Comparison of ENCODE assay signal across 10 cellular contexts in genomic region chr16:1537763-1538289, GRCh38. TPM values are rescaled to one million over a fixed set of nuclear protein-coding genes. Genes with fewer than 3 reads are reported as not detected.
DNase-seq lines count a peak whose midpoint lies in the region; ATAC-seq, FAIRE-seq and TF ChIP-seq lines count a peak whose summit lies in the region.
"Had no signal": no experiment of that assay in that cellular context is flagged by ENCODE, and none has a peak within 500 bp of the region (broad histone marks: within the 10 kb centered on the region; RNA-seq: fewer than 3 reads in every experiment).

No MANE protein-coding gene starts in this region.

- peaks cover 0 to 88% (median 18%) of the 10 kb centered on the region in 3 donors for H3K4me1 ChIP-seq in gastroesophageal sphincter
- peaks cover 0 to 15% of the 10 kb centered on the region in 2 donors for H3K4me1 ChIP-seq in uterus

- H3K9me3 ChIP-seq in KOPT-K1 (ENCODE audit: insufficient read depth, low read length, poor library complexity, severe bottlenecking) = no peaks in the 10 kb centered on the region
- no peaks in the 10 kb centered on the region for H3K9me3 ChIP-seq in gastroesophageal sphincter
- H3K9me3 ChIP-seq in uterus = no peaks in the 10 kb centered on the region

- no peaks in the 10 kb centered on the region for H3K9me3 Mint-ChIP-seq in stimulated activated naive B cell treated with anti-CD40 and anti-IgM and Interleukin-4, amounts not matched to agents 10 μg/mL and 1 μg/mL and 100 μg/mL, for 72 hours

- H3K4me3 Mint-ChIP-seq in stimulated activated naive B cell treated with anti-CD40 and anti-IgM and Interleukin-4, amounts not matched to agents 10 μg/mL and 1 μg/mL and 100 μg/mL, for 72 hours = no peak overlapping the region

- H3K36me3 Mint-ChIP-seq in stimulated activated naive B cell treated with anti-CD40 and anti-IgM and Interleukin-4, amounts not matched to agents 10 μg/mL and 1 μg/mL and 100 μg/mL, for 72 hours = peaks cover 0 to 16% of the 10 kb centered on the region in 2 donors

- TF ChIP-seq CTCF in gastroesophageal sphincter (IDR thresholded peaks at IDR 0.05) = no peak
- no peak for TF ChIP-seq CTCF in uterus (IDR thresholded peaks at IDR 0.05)

- H3K4me3 ChIP-seq in gastroesophageal sphincter (peak overlapping the region in 1 of 2 donors; percentile 67), uterus (no peak overlapping the region)
- H3K4me3 ChIP-seq: GM12878 had no signal

- H3K27ac ChIP-seq in KOPT-K1 (ENCODE audit: low read depth, low read length, poor library complexity, severe bottlenecking) (peak overlapping the region; percentile 25), gastroesophageal sphincter (peak overlapping the region in 3 of 4 donors; percentile 83 to 92 (median 90)), uterus (peak overlapping the region in 1 of 2 donors; percentile 87)

- no peak for FAIRE-seq in H54 (lab: Jason Lieb, UNC)
- FAIRE-seq: GM12878 had no signal

- DNase-seq in activated CD8-positive, alpha-beta memory T cell treated with anti-CD3 and anti-CD28 coated beads for 24 hours = peak; percentile 77
- no peak for DNase-seq in stimulated activated naive B cell treated with anti-CD40 and anti-IgM and Interleukin-4, amounts not matched to agents 10 μg/mL and 1 μg/mL and 100 μg/mL, for 72 hours
- DNase-seq in H54 (ENCODE audit: insufficient read length, low spot score) = no peak
- DNase-seq in NCI-H2227 treated with DMSO at 0.1 percent for 48 hours (lab: John Stamatoyannopoulos, UW) = no peak
- no peak for DNase-seq in NK-92 treated with Interleukin-12 subunit alpha and Interleukin-12 subunit beta, amount 100 ng/mL, for 24 hours (lab: John Stamatoyannopoulos, UW)
- DNase-seq in uterus = no peak
- DNase-seq: DMS153 had no signal

- H3K27me3 ChIP-seq in gastroesophageal sphincter (no peaks in the 10 kb centered on the region), uterus (no peaks in the 10 kb centered on the region)

- ATAC-seq in gastroesophageal sphincter = no peak
- peak in 1 of 2 donors; percentile 19 for ATAC-seq in stimulated activated naive B cell treated with anti-CD40 and anti-IgM and Interleukin-4, amounts not matched to agents 10 μg/mL and 1 μg/mL and 100 μg/mL, for 72 hours (replicated peaks)

- TF ChIP-seq EP300 in gastroesophageal sphincter (IDR thresholded peaks at IDR 0.05) = no peak

- WGBS in gastroesophageal sphincter (ENCODE audit: low coverage in 1 of 2), 2 donors = 91% methylated on average over 8 of the region's 26 CpGs; no CpG with 5 or more reads in 1 of the 2 donors

- H3K27me3 Mint-ChIP-seq in stimulated activated naive B cell treated with anti-CD40 and anti-IgM and Interleukin-4, amounts not matched to agents 10 μg/mL and 1 μg/mL and 100 μg/mL, for 72 hours = peaks cover 0 to 32% of the 10 kb centered on the region in 2 donors

- H3K27ac Mint-ChIP-seq in stimulated activated naive B cell treated with anti-CD40 and anti-IgM and Interleukin-4, amounts not matched to agents 10 μg/mL and 1 μg/mL and 100 μg/mL, for 72 hours = peak overlapping the region; percentile 47

- H3K4me1 Mint-ChIP-seq in stimulated activated naive B cell treated with anti-CD40 and anti-IgM and Interleukin-4, amounts not matched to agents 10 μg/mL and 1 μg/mL and 100 μg/mL, for 72 hours = peaks cover 42 to 46% of the 10 kb centered on the region in 2 donors

- intact Hi-C loops in uterus (cut with DNase I; ENCODE audit: low total_unique reads) = no loop called here

- no peaks in the 10 kb centered on the region for H3K36me3 ChIP-seq in KOPT-K1 (ENCODE audit: insufficient read depth, low read length)
- H3K36me3 ChIP-seq in gastroesophageal sphincter = peaks cover 0 to 79% of the 10 kb centered on the region in 2 donors
- no peaks in the 10 kb centered on the region for H3K36me3 ChIP-seq in uterus

- TF ChIP-seq POLR2A in gastroesophageal sphincter (IDR thresholded peaks at IDR 0.05) (no peak), H54 (IDR thresholded peaks at IDR 0.05; ENCODE audit: low read depth, low read length) (no peak), uterus (IDR thresholded peaks at IDR 0.05) (no peak)

RNA-seq across cellular contexts. Expression of gene TMEM204, which starts 4.4 kb away (rescaled TPM):
- total RNA-seq in gastroesophageal sphincter (10 to 100 TPM; 28.6 to 48.2 (median 36.6) TPM), uterus (10 to 100 TPM; 24.8 to 45.3 (median 39.3) TPM)

RNA-seq across cellular contexts. Expression of gene TELO2, which starts 44.7 kb away (rescaled TPM):
- total RNA-seq in gastroesophageal sphincter (10 to 100 TPM; 10.9 to 33.9 (median 20.8) TPM), uterus (10 to 100 TPM in 3 of 4 donors, 1 to 10 TPM in 1; 4.9 to 59.1 (median 39.0) TPM)

RNA-seq across cellular contexts. Expression of gene PTX4, which starts 49.1 kb away (rescaled TPM):
- total RNA-seq in gastroesophageal sphincter (under 1 TPM in 1 of 4 donors, not detected in 3; 0.40 TPM), uterus (under 1 TPM in 2 of 4 donors, not detected in 2; 0.28 to 0.52 TPM)
- total RNA-seq: GM12878 had no signal
